In genomic region chr13:111661776-111662175, GRCh38 we compare ENCODE assay signal across 29 cellular contexts.
"Had no signal": no experiment of that assay in that cellular context is flagged by ENCODE, and none has a peak within 500 bp of the region (broad histone marks: within the 10 kb centered on the region; RNA-seq: fewer than 3 reads in every experiment).

No MANE protein-coding gene starts in this region.

- H3K79me2 ChIP-seq: parathyroid adenoma had no signal

- H3K4me3 ChIP-seq: dorsolateral prefrontal cortex, heart right ventricle, lower lobe of right lung, mucosa of descending colon, psoas muscle, sigmoid colon, thoracic aorta, transverse colon had no signal

- ATAC-seq: esophagus mucosa; foreskin keratinocyte; lower lobe of right lung; mucosa of descending colon; psoas muscle; stimulated activated memory B cell treated with anti-CD40 and anti-IgM and Interleukin-4, amounts not matched to agents 10 μg/mL and 1 μg/mL and 100 μg/mL, for 72 hours; stimulated activated naive CD8-positive, alpha-beta T cell treated with anti-CD3 and anti-CD28 coated beads, Interleukin-15, Interleukin-2, amounts not matched to agents 100 U/mL and 50 U/mL, for 24 hours had no signal

- H3K27me3 Mint-ChIP-seq: naive B cell; stimulated activated memory B cell treated with anti-CD40 and anti-IgM and Interleukin-4, amounts not matched to agents 10 μg/mL and 1 μg/mL and 100 μg/mL, for 72 hours had no signal

- H2AFZ ChIP-seq: parathyroid adenoma had no signal

- H3K27ac Mint-ChIP-seq: endodermal cell; memory B cell; mesothelial cell of epicardium; naive B cell; nephron progenitor cell; stimulated activated memory B cell treated with anti-CD40 and anti-IgM and Interleukin-4, amounts not matched to agents 10 μg/mL and 1 μg/mL and 100 μg/mL, for 72 hours had no signal

- H3K4me3 Mint-ChIP-seq: endodermal cell; memory B cell; mesothelial cell of epicardium; naive B cell; nephron progenitor cell; stimulated activated memory B cell treated with anti-CD40 and anti-IgM and Interleukin-4, amounts not matched to agents 10 μg/mL and 1 μg/mL and 100 μg/mL, for 72 hours had no signal

- H3K4me1 ChIP-seq: foreskin keratinocyte, heart right ventricle, lower lobe of right lung, parathyroid adenoma, psoas muscle, sigmoid colon, transverse colon had no signal

- H3K9me3 ChIP-seq: heart right ventricle, lower lobe of right lung, mucosa of descending colon, neutrophil, psoas muscle, sigmoid colon, thoracic aorta, transverse colon had no signal

- H3K4me1 Mint-ChIP-seq: memory B cell; mesothelial cell of epicardium; naive B cell; stimulated activated memory B cell treated with anti-CD40 and anti-IgM and Interleukin-4, amounts not matched to agents 10 μg/mL and 1 μg/mL and 100 μg/mL, for 72 hours had no signal

- H3K36me3 ChIP-seq: heart right ventricle, lower lobe of right lung, neutrophil, sigmoid colon, thoracic aorta, transverse colon had no signal

- H3K27me3 ChIP-seq: dorsolateral prefrontal cortex, foreskin keratinocyte, neutrophil, transverse colon had no signal

- H3K36me3 Mint-ChIP-seq: memory B cell; mesothelial cell of epicardium; naive B cell; stimulated activated memory B cell treated with anti-CD40 and anti-IgM and Interleukin-4, amounts not matched to agents 10 μg/mL and 1 μg/mL and 100 μg/mL, for 72 hours had no signal

- DNase-seq: caudate nucleus; cerebellar nuclear complex; effector CD8-positive, alpha-beta T cell; endodermal cell; foreskin keratinocyte; glutamatergic neuron; heart right ventricle; hippocampal formation; kidney glomerular epithelial cell; left ventricle myocardium superior; lower lobe of right lung; mucosa of descending colon; naive B cell; nephron progenitor cell; psoas muscle; sigmoid colon; stimulated activated CD4-positive, alpha-beta T cell treated with anti-CD3 and anti-CD28 coated beads, Interleukin-2, amount 100 ng/mL, for 24 hours; stimulated activated CD4-positive, alpha-beta T cell treated with anti-CD3 and anti-CD28 coated beads, Interleukin-4, amount 100 ng/mL, for 24 hours; stimulated activated naive CD8-positive, alpha-beta T cell treated with anti-CD3 and anti-CD28 coated beads, Interleukin-15, Interleukin-2, amounts not matched to agents 100 U/mL and 50 U/mL, for 24 hours; transverse colon had no signal

- H3K27ac ChIP-seq: dorsolateral prefrontal cortex, epithelial cell of prostate, foreskin keratinocyte, heart right ventricle, lower lobe of right lung, neutrophil, parathyroid adenoma, psoas muscle, sigmoid colon, thoracic aorta, transverse colon had no signal

- H3K9me3 Mint-ChIP-seq: endodermal cell; mesothelial cell of epicardium; nephron progenitor cell; stimulated activated memory B cell treated with anti-CD40 and anti-IgM and Interleukin-4, amounts not matched to agents 10 μg/mL and 1 μg/mL and 100 μg/mL, for 72 hours had no signal

- H3K9ac ChIP-seq: parathyroid adenoma had no signal
